Comparison of ENCODE assay signal across 24 cellular contexts in genomic region chr3:9940746-9941145, GRCh38. TPM values are rescaled to one million over a fixed set of nuclear protein-coding genes. Genes with fewer than 3 reads are reported as not detected.
DNase-seq lines count a peak whose midpoint lies in the region; ATAC-seq and TF ChIP-seq lines count a peak whose summit lies in the region.
"Had no signal": no experiment of that assay in that cellular context is flagged by ENCODE, and none has a peak within 500 bp of the region (broad histone marks: within the 10 kb centered on the region; RNA-seq: fewer than 3 reads in every experiment).

No MANE protein-coding gene starts in this region.

- H3K9me3 Mint-ChIP-seq in WTC11, result peaks cover 3% of the 10 kb centered on the region; the same call in 1 of the 2 replicates
- H3K9me3 Mint-ChIP-seq: CD4-positive, alpha-beta memory T cell; CD4-positive, CD25-positive, alpha-beta regulatory T cell; CD8-positive, alpha-beta memory T cell had no signal

- H3K36me3 Mint-ChIP-seq in WTC11, result peaks cover 29% of the 10 kb centered on the region

- intact Hi-C loops in upper lobe of right lung (cut with DNase I), result no loop called here

- H3K9me3 ChIP-seq in HEK293 (ENCODE audit: control insufficient read depth, insufficient read depth, low read depth, low read length) (no peaks in the 10 kb centered on the region), upper lobe of right lung (no peaks in the 10 kb centered on the region), suprapubic skin (no peaks in the 10 kb centered on the region)
- H3K9me3 ChIP-seq: BE2C, BLaER1 had no signal

- WGBS in suprapubic skin, result 97% methylated on average over 10 of the region's 10 CpGs

- H3K4me1 ChIP-seq in HEK293 (ENCODE audit: control insufficient read depth, insufficient read depth, low read length) (no peaks in the 10 kb centered on the region), upper lobe of right lung (peaks cover 5% of the 10 kb centered on the region), suprapubic skin (peaks cover under 1% of the 10 kb centered on the region)
- H3K4me1 ChIP-seq: BE2C had no signal

- POLR2A ChIA-PET in HEK293 (lab: Yijun Ruan, JAX) (no interaction called here), WTC11 (lab: Charles Lee) (no interaction called here)

- no peak for DNase-seq in WTC11 (ENCODE audit: low spot score)
- peak; percentile 50 for DNase-seq in cerebellum (ENCODE audit: low spot score)
- DNase-seq in upper lobe of right lung, result peak; percentile 63
- no peak for DNase-seq in NCI-H1930 (lab: John Stamatoyannopoulos, UW)
- no peak for DNase-seq in H7
- DNase-seq in suprapubic skin (ENCODE audit: low spot score in 2 of 2), result no peak
- DNase-seq: 8988T; ACHN; BE2C; CD4-positive, alpha-beta memory T cell; CD4-positive, CD25-positive, alpha-beta regulatory T cell; CD8-positive, alpha-beta memory T cell; COR-L47; DMS 273 treated with DMSO at 0.1 percent for 48 hours; DMS153; DMS53; DMS79; DND-41; EL; GF-D8 had no signal

- CTCF ChIA-PET in HEK293 (lab: Yijun Ruan, JAX), result no interaction called here
- CTCF ChIA-PET in WTC11 (lab: Charles Lee), result interaction anchor here (0.5 kb wide), 1 partner anchor 113 kb away, joined by 4 read pairs; no protein-coding TSS in a partner anchor

- no peak overlapping the region for H3K27ac ChIP-seq in HEK293 (ENCODE audit: extremely low read depth, low read depth, low read length)
- H3K27ac ChIP-seq in upper lobe of right lung, result no peak overlapping the region
- no peak overlapping the region for H3K27ac ChIP-seq in suprapubic skin
- H3K27ac ChIP-seq: BLaER1 had no signal

- ATAC-seq in WTC11 (no peak), upper lobe of right lung (no peak), GM21576 (IDR thresholded peaks at IDR 0.05; ENCODE audit: unreplicated experiment) (no peak)

- H3K27me3 ChIP-seq in upper lobe of right lung (no peaks in the 10 kb centered on the region), H7 (ENCODE audit: control insufficient read depth, insufficient read depth, low read length) (no peaks in the 10 kb centered on the region; the same call in none of the 2 replicates), suprapubic skin (no peaks in the 10 kb centered on the region)
- H3K27me3 ChIP-seq: BE2C, BLaER1 had no signal

- no peak overlapping the region for H3K4me3 Mint-ChIP-seq in WTC11
- H3K4me3 Mint-ChIP-seq: CD14-positive monocyte; CD4-positive, alpha-beta memory T cell; CD4-positive, CD25-positive, alpha-beta regulatory T cell; CD8-positive, alpha-beta memory T cell had no signal

- no peak for TF ChIP-seq EP300 in suprapubic skin (IDR thresholded peaks at IDR 0.05)

- peaks cover 2% of the 10 kb centered on the region; the same call in 1 of the 2 replicates for H3K4me1 Mint-ChIP-seq in WTC11

- no peak overlapping the region for H3K27ac Mint-ChIP-seq in WTC11

- no peaks in the 10 kb centered on the region for H3K27me3 Mint-ChIP-seq in WTC11 (ENCODE audit: low read depth)
- H3K27me3 Mint-ChIP-seq: CD4-positive, alpha-beta memory T cell; CD8-positive, alpha-beta memory T cell had no signal

- TF ChIP-seq CTCF in HEK293 (tag by site-specific recombination; IDR thresholded peaks at IDR 0.05), result no peak
- TF ChIP-seq CTCF in WTC11 (IDR thresholded peaks at IDR 0.05), result no peak
- TF ChIP-seq CTCF in upper lobe of right lung (IDR thresholded peaks at IDR 0.05), result no peak
- no peak for TF ChIP-seq CTCF in suprapubic skin (IDR thresholded peaks at IDR 0.05)

- no peak for TF ChIP-seq POLR2A in suprapubic skin (IDR thresholded peaks at IDR 0.05)

- H3K36me3 ChIP-seq in HEK293 (ENCODE audit: control insufficient read depth in 2 of 2, insufficient read depth in 1 of 2, low read length in 2 of 2) (peaks cover 6 to 63% of the 10 kb centered on the region in 2 experiments; a peak in 2 of 3 replicates), upper lobe of right lung (peaks cover 41% of the 10 kb centered on the region), H7 (replicated peaks; ENCODE audit: control insufficient read depth, insufficient read depth, low read length) (no peaks in the 10 kb centered on the region; the same call in 1 of the 2 replicates), suprapubic skin (peaks cover 14% of the 10 kb centered on the region)
- H3K36me3 ChIP-seq: BE2C had no signal

- H3K4me3 ChIP-seq in HEK293 (ENCODE audit: low read depth, low read length) (no peak overlapping the region), upper lobe of right lung (no peak overlapping the region), H7 (ENCODE audit: insufficient read depth, low read depth, low read length) (no peak overlapping the region), suprapubic skin (no peak overlapping the region)
- H3K4me3 ChIP-seq: BLaER1 had no signal

TF ChIP-seq in HEK293, 187 proteins besides CTCF, POLR2A, EP300 and RAD21:
- TF ChIP-seq HIC1 (tag by site-specific recombination; IDR thresholded peaks at IDR 0.05), result 0 out of 2 replicates have a peak, but pooled peaks have one; percentile 18
- no peak for TF ChIP-seq ZNF169 (tag by site-specific recombination; IDR thresholded peaks at IDR 0.05)

TF ChIP-seq in WTC11, 78 proteins besides CTCF, POLR2A, EP300 and RAD21:
- TF ChIP-seq ELF4 (CRISPR knock-in tag; IDR thresholded peaks at IDR 0.05; ENCODE audit: low read depth), result no peak
- TF ChIP-seq PRDM15 (CRISPR knock-in tag; IDR thresholded peaks at IDR 0.05), result 0 out of 2 replicates have a peak, but pooled peaks have one; percentile 11

RNA-seq across cellular contexts. Expression of gene CRELD1, which starts 7.1 kb away (rescaled TPM):
- total RNA-seq in WTC11 (2021) (18.8 to 36.2 TPM (median 35.9 TPM) in 3 replicates), cerebellum (23.4 TPM), upper lobe of right lung (51.4 TPM), suprapubic skin (10 to 100 TPM; 18.9 to 46.7 (median 26.0) TPM)
- total RNA-seq in H7 (2014; rRNA removed; shearing (Covaris generic)), result 22.2 and 30.2 TPM in 2 replicates

RNA-seq across cellular contexts. Expression of gene PRRT3, which starts 11.5 kb away (rescaled TPM):
- total RNA-seq in WTC11 (2021) (9.2 to 11.5 TPM (median 11.4 TPM) in 3 replicates), cerebellum (5.5 TPM), upper lobe of right lung (1.4 TPM), suprapubic skin (1 to 10 TPM; 2.5 to 6.1 (median 3.0) TPM)
- 5.3 and 6.8 TPM in 2 replicates for total RNA-seq in H7 (2014; rRNA removed; shearing (Covaris generic))

RNA-seq across cellular contexts. Expression of gene IL17RC, which starts 23.8 kb away (rescaled TPM):
- total RNA-seq in WTC11 (2021) (10.1 to 11.8 TPM (median 10.2 TPM) in 3 replicates), cerebellum (12.8 TPM), upper lobe of right lung (26.9 TPM), suprapubic skin (100 to 1,000 TPM in 3 of 4 donors, 10 to 100 TPM in 1; 92.5 to 185 (median 137) TPM)
- 11.6 and 15.3 TPM in 2 replicates for total RNA-seq in H7 (2014; rRNA removed; shearing (Covaris generic))

RNA-seq across cellular contexts. Expression of gene IL17RE, which starts 38.1 kb away (rescaled TPM):
- 3.0 to 4.2 TPM (median 4.0 TPM) in 3 replicates for total RNA-seq in WTC11 (2021)
- total RNA-seq in cerebellum, result 0.18 TPM
- total RNA-seq in upper lobe of right lung, result 22.6 TPM
- 1.5 and 1.9 TPM in 2 replicates for total RNA-seq in H7 (2014; rRNA removed; shearing (Covaris generic))
- 100 to 1,000 TPM in 1 of 4 donors, 10 to 100 TPM in 3; 49.2 to 116 (median 77.8) TPM for total RNA-seq in suprapubic skin

RNA-seq across cellular contexts. Expression of gene EMC3, which starts 45.9 kb away (rescaled TPM):
- 38.0 to 43.8 TPM (median 42.1 TPM) in 3 replicates for total RNA-seq in WTC11 (2021)
- total RNA-seq in cerebellum, result 22.9 TPM
- total RNA-seq in upper lobe of right lung, result 79.4 TPM
- total RNA-seq in H7 (2014; rRNA removed; shearing (Covaris generic)), result 21.8 and 45.2 TPM in 2 replicates
- 10 to 100 TPM; 41.8 to 82.1 (median 77.5) TPM for total RNA-seq in suprapubic skin

Comparison
In these comparisons a context has a peak if more than half of its experiments do, and no peak if none do; other contexts are left out.
1. DNase-seq: peak in cerebellum (single experiment) and upper lobe of right lung (single experiment); none in WTC11 (single experiment), NCI-H1930 (0 of 2), H7 (single experiment) and suprapubic skin (0 of 2).